8 cellular contexts compared by ENCODE assay signal in genomic region chr9:21110708-21111576, GRCh38. TPM values are rescaled to one million over a fixed set of nuclear protein-coding genes. Genes with fewer than 3 reads are reported as not detected.
DNase-seq lines count a peak whose midpoint lies in the region; ATAC-seq and TF ChIP-seq lines count a peak whose summit lies in the region.

No MANE protein-coding gene starts in this region.

- no peaks in the 10 kb centered on the region for H3K9me3 Mint-ChIP-seq in naive thymus-derived CD8-positive, alpha-beta T cell

- H3K9me3 ChIP-seq in esophagus squamous epithelium, result no peaks in the 10 kb centered on the region

- no peaks in the 10 kb centered on the region for H3K36me3 ChIP-seq in esophagus squamous epithelium

- intact Hi-C loops in esophagus squamous epithelium (cut with DNase I), result loop anchor here (10.0 kb wide), 1 partner anchor 236 kb away; no protein-coding TSS in a partner anchor

- no peak overlapping the region for H3K4me3 Mint-ChIP-seq in naive thymus-derived CD8-positive, alpha-beta T cell

- no peak overlapping the region for H3K4me3 ChIP-seq in GM12875 (ENCODE audit: low read depth, low read length)
- no peak overlapping the region for H3K4me3 ChIP-seq in esophagus squamous epithelium

- TF ChIP-seq POLR2A in esophagus squamous epithelium (IDR thresholded peaks at IDR 0.05), result no peak

- 23 to 24% methylated on average over 4 of the region's 4 CpGs for WGBS in esophagus squamous epithelium, 2 donors

- peak; percentile 92 for ATAC-seq in HG02610 (IDR thresholded peaks at IDR 0.05; ENCODE audit: unreplicated experiment)
- ATAC-seq in naive thymus-derived CD8-positive, alpha-beta T cell, result peak; percentile 87 to 95

- peak; percentile 63 for TF ChIP-seq CTCF in GM12875 (IDR thresholded peaks at IDR 0.05; ENCODE audit: borderline replicate concordance, insufficient read depth, low read depth, low read length)
- peak; percentile 45 to 86 (median 76) for TF ChIP-seq CTCF in esophagus squamous epithelium (IDR thresholded peaks at IDR 0.05)

- DNase-seq in AG08396 (ENCODE audit: low spot score) (peak; percentile 59), MV-4-11 (lab: John Stamatoyannopoulos, UW) (peak; percentile 65), SK-N-DZ (ENCODE audit: low spot score) (peak; percentile 24), esophagus squamous epithelium (lab: John Stamatoyannopoulos, UW) (no peak), ecto neural progenitor cell (ENCODE audit: low spot score) (no peak)
- DNase-seq in naive thymus-derived CD8-positive, alpha-beta T cell, result peak in 5 of 10 donors; percentile 30 to 70 (median 68)

- H3K27ac ChIP-seq in esophagus squamous epithelium, result no peak overlapping the region

- no peaks in the 10 kb centered on the region for H3K4me1 ChIP-seq in esophagus squamous epithelium

- POLR2A ChIA-PET in naive thymus-derived CD8-positive, alpha-beta T cell (lab: Charles Lee), result interaction anchor here (0.6 kb wide), 1 partner anchor 771 kb away, joined by 3 read pairs; no protein-coding TSS in a partner anchor

- peaks cover 0 to 11% (median 0%) of the 10 kb centered on the region in 5 donors for H3K27me3 Mint-ChIP-seq in naive thymus-derived CD8-positive, alpha-beta T cell

- H3K4me1 Mint-ChIP-seq in naive thymus-derived CD8-positive, alpha-beta T cell, result peaks cover 0 to 3% (median under 1%) of the 10 kb centered on the region in 4 donors

- no peaks in the 10 kb centered on the region for H3K27me3 ChIP-seq in esophagus squamous epithelium

- H3K27ac Mint-ChIP-seq in naive thymus-derived CD8-positive, alpha-beta T cell, result no peak overlapping the region

- H3K36me3 Mint-ChIP-seq in naive thymus-derived CD8-positive, alpha-beta T cell, result no peaks in the 10 kb centered on the region

RNA-seq across cellular contexts. Expression of gene IFNW1, which starts 30.7 kb away (rescaled TPM):
- not detected in 2 replicates for polyA plus RNA-seq in SK-N-DZ (2014; cell fraction: cytosol; rRNA removed)
- polyA plus RNA-seq in SK-N-DZ (2014; cell fraction: nucleus; rRNA removed), result not detected in 2 replicates
- total RNA-seq in esophagus squamous epithelium, result not detected
- not detected for total RNA-seq in naive thymus-derived CD8-positive, alpha-beta T cell
- polyA plus RNA-seq in naive thymus-derived CD8-positive, alpha-beta T cell, result not detected

RNA-seq across cellular contexts. Expression of gene IFNB1, which starts 33.2 kb away (rescaled TPM):
- polyA plus RNA-seq in SK-N-DZ (2014; cell fraction: cytosol; rRNA removed), result not detected in 2 replicates
- not detected in 2 replicates for polyA plus RNA-seq in SK-N-DZ (2014; cell fraction: nucleus; rRNA removed)
- total RNA-seq in esophagus squamous epithelium, result not detected
- total RNA-seq in naive thymus-derived CD8-positive, alpha-beta T cell, result not detected
- not detected for polyA plus RNA-seq in naive thymus-derived CD8-positive, alpha-beta T cell

RNA-seq across cellular contexts. Expression of gene IFNA21, which starts 55.5 kb away (rescaled TPM):
- polyA plus RNA-seq in SK-N-DZ (2014; cell fraction: cytosol; rRNA removed), result not detected in 2 replicates
- not detected in 2 replicates for polyA plus RNA-seq in SK-N-DZ (2014; cell fraction: nucleus; rRNA removed)
- total RNA-seq in esophagus squamous epithelium, result not detected
- total RNA-seq in naive thymus-derived CD8-positive, alpha-beta T cell, result not detected
- polyA plus RNA-seq in naive thymus-derived CD8-positive, alpha-beta T cell, result not detected

Comparison
In these comparisons a context has a peak if more than half of its experiments do, and no peak if none do; other contexts are left out.
1. DNase-seq: peak in AG08396 (single experiment), MV-4-11 (single experiment) and SK-N-DZ (single experiment); none in esophagus squamous epithelium (single experiment) and ecto neural progenitor cell (single experiment).